1 cellular context compared by ENCODE assay signal in genomic region chr14:70907996-70908917, GRCh38.
TF ChIP-seq lines count a peak whose summit lies in the region.

No MANE protein-coding gene starts in this region.

TF ChIP-seq in GM23338, 12 proteins besides CTCF, POLR2A, EP300 and RAD21 (continued from another document):
- TF ChIP-seq REST (IDR thresholded peaks at IDR 0.05; ENCODE audit: unreplicated experiment) (no peak), EZH2 (IDR thresholded peaks at IDR 0.05; ENCODE audit: low read depth, unreplicated experiment) (no peak), NANOG (IDR thresholded peaks at IDR 0.05; ENCODE audit: borderline replicate concordance) (no peak), CREB1 (CRISPR knock-in tag; IDR thresholded peaks at IDR 0.05; ENCODE audit: low read depth) (no peak), ZNF114 (CRISPR knock-in tag; IDR thresholded peaks at IDR 0.05) (no peak)
